ENCODE assay signal across 19 cellular contexts in genomic region chr2:140242889-140243288, GRCh38.
"Had no signal": no experiment of that assay in that cellular context is flagged by ENCODE, and none has a peak within 500 bp of the region (broad histone marks: within the 10 kb centered on the region; RNA-seq: fewer than 3 reads in every experiment).

No MANE protein-coding gene starts in this region.

- H3K27ac Mint-ChIP-seq: activated B cell treated with CpG ODN at 0.5 μM for 24 hours; activated CD4-positive, alpha-beta T cell treated with anti-CD3 and anti-CD28 coated beads, Interleukin-2, amount 10 ng/mL, durations not matched to agents 24 days and 14 days; activated naive CD8-positive, alpha-beta T cell treated with anti-CD3 and anti-CD28 coated beads, Interleukin-2, amount 50 U/mL, for 24 hours; naive thymus-derived CD4-positive, alpha-beta T cell; stimulated activated naive CD8-positive, alpha-beta T cell treated with anti-CD3 and anti-CD28 coated beads, Interleukin-15, Interleukin-2, amounts not matched to agents 100 ng/mL and 50 ng/mL, for 24 hours had no signal

- H3K36me3 Mint-ChIP-seq: naive thymus-derived CD4-positive, alpha-beta T cell had no signal

- H3K4me1 Mint-ChIP-seq: activated B cell treated with CpG ODN at 0.5 μM for 24 hours; activated CD4-positive, alpha-beta T cell treated with anti-CD3 and anti-CD28 coated beads, Interleukin-2, amount 10 ng/mL, durations not matched to agents 24 days and 14 days; activated naive CD8-positive, alpha-beta T cell treated with anti-CD3 and anti-CD28 coated beads, Interleukin-2, amount 50 U/mL, for 24 hours; naive thymus-derived CD4-positive, alpha-beta T cell had no signal

- H3K27ac ChIP-seq: ascending aorta, cardiac muscle cell, colonic mucosa, neutrophil, upper lobe of right lung had no signal

- H3K27me3 Mint-ChIP-seq: activated B cell treated with CpG ODN at 0.5 μM for 24 hours; activated CD4-positive, alpha-beta T cell treated with anti-CD3 and anti-CD28 coated beads, Interleukin-2, amount 10 ng/mL, durations not matched to agents 24 days and 14 days; activated naive CD8-positive, alpha-beta T cell treated with anti-CD3 and anti-CD28 coated beads, Interleukin-2, amount 50 U/mL, for 24 hours; naive thymus-derived CD4-positive, alpha-beta T cell; stimulated activated naive CD8-positive, alpha-beta T cell treated with anti-CD3 and anti-CD28 coated beads, Interleukin-15, Interleukin-2, amounts not matched to agents 100 ng/mL and 50 ng/mL, for 24 hours had no signal

- H3K4me3 ChIP-seq: ascending aorta, cardiac muscle cell, colonic mucosa, lung, upper lobe of right lung had no signal

- H3K9me3 ChIP-seq: ascending aorta, colonic mucosa, neutrophil, upper lobe of right lung had no signal

- H3K27me3 ChIP-seq: ascending aorta, cardiac muscle cell, colonic mucosa, neutrophil, upper lobe of right lung had no signal

- DNase-seq: activated B cell treated with CpG ODN at 0.5 μM for 24 hours; activated CD4-positive, alpha-beta T cell treated with anti-CD3 and anti-CD28 coated beads, Interleukin-2, amount 10 ng/mL, durations not matched to agents 24 days and 14 days; activated CD8-positive, alpha-beta memory T cell treated with anti-CD3 and anti-CD28 coated beads for 24 hours; activated naive CD4-positive, alpha-beta T cell treated with Interleukin-2 at 50 U/mL for 16 hours; activated naive CD8-positive, alpha-beta T cell treated with anti-CD3 and anti-CD28 coated beads, Interleukin-2, amount 50 U/mL, for 24 hours; colonic mucosa; effector CD8-positive, alpha-beta T cell; glutamatergic neuron; left colon; naive thymus-derived CD4-positive, alpha-beta T cell; retina; stimulated activated CD4-positive, alpha-beta T cell treated with anti-CD3 and anti-CD28 coated beads, Interleukin-15, amount 100 ng/mL, for 24 hours; stimulated activated CD4-positive, alpha-beta T cell treated with anti-CD3 and anti-CD28 coated beads, Interleukin-4, amount 100 ng/mL, for 24 hours; upper lobe of right lung had no signal

- ATAC-seq: activated naive CD8-positive, alpha-beta T cell treated with anti-CD3 and anti-CD28 coated beads, Interleukin-2, amount 50 U/mL, for 24 hours; left colon; naive thymus-derived CD4-positive, alpha-beta T cell; upper lobe of right lung had no signal

- H3K36me3 ChIP-seq: ascending aorta, cardiac muscle cell, colonic mucosa, neutrophil, upper lobe of right lung had no signal

- H3K4me3 Mint-ChIP-seq: activated B cell treated with CpG ODN at 0.5 μM for 24 hours; activated CD4-positive, alpha-beta T cell treated with anti-CD3 and anti-CD28 coated beads, Interleukin-2, amount 10 ng/mL, durations not matched to agents 24 days and 14 days; activated naive CD8-positive, alpha-beta T cell treated with anti-CD3 and anti-CD28 coated beads, Interleukin-2, amount 50 U/mL, for 24 hours; naive thymus-derived CD4-positive, alpha-beta T cell; stimulated activated naive CD8-positive, alpha-beta T cell treated with anti-CD3 and anti-CD28 coated beads, Interleukin-15, Interleukin-2, amounts not matched to agents 100 ng/mL and 50 ng/mL, for 24 hours had no signal

- H3K4me1 ChIP-seq: ascending aorta, colonic mucosa, upper lobe of right lung had no signal
